ENCODE assay signal across 1 cellular context in genomic region chr1:202348509-202349262, GRCh38.
TF ChIP-seq lines count a peak whose summit lies in the region.

A gene with protein sequence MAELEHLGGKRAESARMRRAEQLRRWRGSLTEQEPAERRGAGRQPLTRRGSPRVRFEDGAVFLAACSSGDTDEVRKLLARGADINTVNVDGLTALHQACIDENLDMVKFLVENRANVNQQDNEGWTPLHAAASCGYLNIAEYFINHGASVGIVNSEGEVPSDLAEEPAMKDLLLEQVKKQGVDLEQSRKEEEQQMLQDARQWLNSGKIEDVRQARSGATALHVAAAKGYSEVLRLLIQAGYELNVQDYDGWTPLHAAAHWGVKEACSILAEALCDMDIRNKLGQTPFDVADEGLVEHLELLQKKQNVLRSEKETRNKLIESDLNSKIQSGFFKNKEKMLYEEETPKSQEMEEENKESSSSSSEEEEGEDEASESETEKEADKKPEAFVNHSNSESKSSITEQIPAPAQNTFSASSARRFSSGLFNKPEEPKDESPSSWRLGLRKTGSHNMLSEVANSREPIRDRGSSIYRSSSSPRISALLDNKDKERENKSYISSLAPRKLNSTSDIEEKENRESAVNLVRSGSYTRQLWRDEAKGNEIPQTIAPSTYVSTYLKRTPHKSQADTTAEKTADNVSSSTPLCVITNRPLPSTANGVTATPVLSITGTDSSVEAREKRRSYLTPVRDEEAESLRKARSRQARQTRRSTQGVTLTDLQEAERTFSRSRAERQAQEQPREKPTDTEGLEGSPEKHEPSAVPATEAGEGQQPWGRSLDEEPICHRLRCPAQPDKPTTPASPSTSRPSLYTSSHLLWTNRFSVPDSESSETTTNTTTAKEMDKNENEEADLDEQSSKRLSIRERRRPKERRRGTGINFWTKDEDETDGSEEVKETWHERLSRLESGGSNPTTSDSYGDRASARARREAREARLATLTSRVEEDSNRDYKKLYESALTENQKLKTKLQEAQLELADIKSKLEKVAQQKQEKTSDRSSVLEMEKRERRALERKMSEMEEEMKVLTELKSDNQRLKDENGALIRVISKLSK (plus strand): TSS chr1:202348699. CDS start chr1:202348852, 153 bp downstream.

TF ChIP-seq in HepG2, 621 proteins besides CTCF, POLR2A, EP300 and RAD21 (continued from another document):
- TF ChIP-seq ZNF704 (CRISPR knock-in tag; IDR thresholded peaks at IDR 0.05; ENCODE audit: borderline replicate concordance) (peak; percentile 80; the same call in 1 of the 2 replicates), GPN1 (CRISPR knock-in tag; IDR thresholded peaks at IDR 0.05; ENCODE audit: borderline replicate concordance) (no peak), SP140L (CRISPR knock-in tag; IDR thresholded peaks at IDR 0.05; ENCODE audit: borderline replicate concordance) (no peak), SYNCRIP (IDR thresholded peaks at IDR 0.05; ENCODE audit: insufficient read depth, low read depth, low read length) (no peak), MYNN (CRISPR knock-in tag; IDR thresholded peaks at IDR 0.05; ENCODE audit: low read depth) (no peak), TBP (CRISPR knock-in tag; IDR thresholded peaks at IDR 0.05) (peak; percentile 32; the same call in 1 of the 2 replicates), ZNF615 (CRISPR knock-in tag; IDR thresholded peaks at IDR 0.05; ENCODE audit: borderline replicate concordance) (no peak), NR2C2 (CRISPR knock-in tag; IDR thresholded peaks at IDR 0.05; ENCODE audit: borderline replicate concordance) (peak; percentile 99), NR3C1 (CRISPR knock-in tag; IDR thresholded peaks at IDR 0.05) (no peak), HNRNPK (IDR thresholded peaks at IDR 0.05; ENCODE audit: low read depth, low read length, poor library complexity, severe bottlenecking) (no peak), ZNF572 (CRISPR knock-in tag; IDR thresholded peaks at IDR 0.05) (peak; percentile 72; the same call in 1 of the 2 replicates), NRL (CRISPR knock-in tag; IDR thresholded peaks at IDR 0.05; ENCODE audit: borderline replicate concordance) (peak; percentile 83; the same call in 1 of the 2 replicates), ZSCAN5A (CRISPR knock-in tag; IDR thresholded peaks at IDR 0.05; ENCODE audit: borderline replicate concordance) (no peak), FOXK1 (CRISPR knock-in tag; IDR thresholded peaks at IDR 0.05; ENCODE audit: borderline replicate concordance, low read depth) (peak; percentile 72; the same call in 1 of the 2 replicates), ZNF235 (CRISPR knock-in tag; IDR thresholded peaks at IDR 0.05; ENCODE audit: borderline replicate concordance) (no peak), HDAC1 (CRISPR knock-in tag; IDR thresholded peaks at IDR 0.05) (peak; percentile 82), JUNB (CRISPR knock-in tag; IDR thresholded peaks at IDR 0.05; ENCODE audit: borderline replicate concordance) (no peak), ZNF562 (CRISPR knock-in tag; IDR thresholded peaks at IDR 0.05; ENCODE audit: borderline replicate concordance) (no peak), ZNF691 (CRISPR knock-in tag; IDR thresholded peaks at IDR 0.05; ENCODE audit: borderline replicate concordance, low read depth) (peak; percentile 79; the same call in 1 of the 2 replicates), ZFP90 (CRISPR knock-in tag; IDR thresholded peaks at IDR 0.05; ENCODE audit: borderline replicate concordance) (peak; percentile 72; the same call in 1 of the 2 replicates), SAFB2 (CRISPR knock-in tag; IDR thresholded peaks at IDR 0.05; ENCODE audit: borderline replicate concordance, low read depth) (no peak; the same call in 1 of the 2 replicates), ZNF784 (CRISPR knock-in tag; IDR thresholded peaks at IDR 0.05; ENCODE audit: borderline replicate concordance) (peak; percentile 67; the same call in 1 of the 2 replicates), PCBP2 (optimal IDR thresholded peaks at IDR 0.05; ENCODE audit: low read depth, low read length, poor library complexity, severe bottlenecking) (no peak), MTERF4 (CRISPR knock-in tag; IDR thresholded peaks at IDR 0.05) (no peak), ZBTB1 (CRISPR knock-in tag; IDR thresholded peaks at IDR 0.05; ENCODE audit: borderline replicate concordance) (no peak), TBX3 (IDR thresholded peaks at IDR 0.05; ENCODE audit: borderline replicate concordance) (peak; percentile 33; the same call in 1 of the 2 replicates), FOXK2 (IDR thresholded peaks at IDR 0.05) (no peak), ZNF17 (CRISPR knock-in tag; IDR thresholded peaks at IDR 0.05) (no peak), TGIF2 (CRISPR knock-in tag; IDR thresholded peaks at IDR 0.05) (0 out of 2 replicates have a peak, but pooled peaks have one; percentile 13), CHCHD3 (CRISPR knock-in tag; IDR thresholded peaks at IDR 0.05) (no peak), ZNF407 (CRISPR knock-in tag; IDR thresholded peaks at IDR 0.05; ENCODE audit: not compliant biosample characterization) (peak; percentile 73), ELF3 (CRISPR knock-in tag; IDR thresholded peaks at IDR 0.05) (no peak), GATAD1 (CRISPR knock-in tag; IDR thresholded peaks at IDR 0.05) (peak; percentile 86), ZNF629 (CRISPR knock-in tag; conservative IDR thresholded peaks at IDR 0.05) (no peak), NCOA1 (CRISPR knock-in tag; IDR thresholded peaks at IDR 0.05) (peak; percentile 70; the same call in 1 of the 2 replicates), TERF1 (CRISPR knock-in tag; IDR thresholded peaks at IDR 0.05) (no peak), MBD4 (IDR thresholded peaks at IDR 0.05; ENCODE audit: borderline replicate concordance, low read length) (no peak), HMGA1 (CRISPR knock-in tag; conservative IDR thresholded peaks at IDR 0.05) (no peak), CBX2 (IDR thresholded peaks at IDR 0.05; ENCODE audit: low read depth, low read length) (no peak), CBX2 (CRISPR knock-in tag; IDR thresholded peaks at IDR 0.05; ENCODE audit: low read depth) (no peak)
- TF ChIP-seq, protein P1, sequence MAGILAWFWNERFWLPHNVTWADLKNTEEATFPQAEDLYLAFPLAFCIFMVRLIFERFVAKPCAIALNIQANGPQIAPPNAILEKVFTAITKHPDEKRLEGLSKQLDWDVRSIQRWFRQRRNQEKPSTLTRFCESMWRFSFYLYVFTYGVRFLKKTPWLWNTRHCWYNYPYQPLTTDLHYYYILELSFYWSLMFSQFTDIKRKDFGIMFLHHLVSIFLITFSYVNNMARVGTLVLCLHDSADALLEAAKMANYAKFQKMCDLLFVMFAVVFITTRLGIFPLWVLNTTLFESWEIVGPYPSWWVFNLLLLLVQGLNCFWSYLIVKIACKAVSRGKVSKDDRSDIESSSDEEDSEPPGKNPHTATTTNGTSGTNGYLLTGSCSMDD (CRISPR knock-in tag; IDR thresholded peaks at IDR 0.05): no peak
- TF ChIP-seq, protein P2, sequence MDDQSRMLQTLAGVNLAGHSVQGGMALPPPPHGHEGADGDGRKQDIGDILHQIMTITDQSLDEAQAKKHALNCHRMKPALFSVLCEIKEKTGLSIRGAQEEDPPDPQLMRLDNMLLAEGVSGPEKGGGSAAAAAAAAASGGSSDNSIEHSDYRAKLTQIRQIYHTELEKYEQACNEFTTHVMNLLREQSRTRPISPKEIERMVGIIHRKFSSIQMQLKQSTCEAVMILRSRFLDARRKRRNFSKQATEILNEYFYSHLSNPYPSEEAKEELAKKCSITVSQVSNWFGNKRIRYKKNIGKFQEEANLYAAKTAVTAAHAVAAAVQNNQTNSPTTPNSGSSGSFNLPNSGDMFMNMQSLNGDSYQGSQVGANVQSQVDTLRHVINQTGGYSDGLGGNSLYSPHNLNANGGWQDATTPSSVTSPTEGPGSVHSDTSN (CRISPR knock-in tag; IDR thresholded peaks at IDR 0.05; ENCODE audit: borderline replicate concordance): no peak
